8 cellular contexts compared by ENCODE assay signal in genomic region chr18:75207298-75208054, GRCh38. TPM values are rescaled to one million over a fixed set of nuclear protein-coding genes. Genes with fewer than 3 reads are reported as not detected.
DNase-seq lines count a peak whose midpoint lies in the region; ATAC-seq, FAIRE-seq and TF ChIP-seq lines count a peak whose summit lies in the region.

No MANE protein-coding gene starts in this region.

- CTCF ChIA-PET in Caco-2 (lab: Charles Lee) = no interaction called here

- ATAC-seq in pancreas = peak in 2 of 4 donors; percentile 1
- ATAC-seq in HG02759 (IDR thresholded peaks at IDR 0.05; ENCODE audit: unreplicated experiment) = no peak
- ATAC-seq in left lobe of liver = no peak

- no TSS peak for BruUV-seq in Caco-2 (replicated peaks; lab: Mats Ljungman, UMichigan)

- H3K27ac ChIP-seq in esophagus muscularis mucosa (replicated peaks in 1 of 4) (peak overlapping the region; percentile 97 to 100 (median 98)), pancreas (peak overlapping the region; percentile 94 to 98 (median 97))

- FAIRE-seq in pancreas (lab: Jason Lieb, UNC) = no peak

- H3K27me3 ChIP-seq in Caco-2 (replicated peaks; ENCODE audit: control insufficient read depth, insufficient read depth, low read length) = no peaks in the 10 kb centered on the region
- H3K27me3 ChIP-seq in H7 (ENCODE audit: control insufficient read depth, insufficient read depth, low read length) = peaks cover 69% of the 10 kb centered on the region
- no peaks in the 10 kb centered on the region for H3K27me3 ChIP-seq in esophagus muscularis mucosa
- H3K27me3 ChIP-seq in pancreas = no peaks in the 10 kb centered on the region

- H3K36me3 ChIP-seq in Caco-2 (ENCODE audit: control insufficient read depth, insufficient read depth, low read length) (no peaks in the 10 kb centered on the region), H7 (replicated peaks; ENCODE audit: control insufficient read depth, insufficient read depth, low read length) (no peaks in the 10 kb centered on the region), esophagus muscularis mucosa (no peaks in the 10 kb centered on the region), pancreas (no peaks in the 10 kb centered on the region)

- no peaks in the 10 kb centered on the region for H3K4me1 Mint-ChIP-seq in Caco-2 (ENCODE audit: low read depth, unreplicated experiment)
- H3K4me1 Mint-ChIP-seq in T-helper 1 cell treated with Interleukin-12 subunit alpha and Interleukin-12 subunit beta and Interleukin-4 antibody, amounts not matched to agents 30 μg/mL and 1 μg/mL, for 36 hours (ENCODE audit: low read depth) = peaks cover 33% of the 10 kb centered on the region

- intact Hi-C loops in Caco-2 (cut with micrococcal nuclease; ENCODE audit: unreplicated experiment) = no loop called here
- intact Hi-C loops in esophagus muscularis mucosa (cut with DNase I) = loop anchor here (10.0 kb wide), 1 partner anchor 267 kb away; no protein-coding TSS in a partner anchor
- intact Hi-C loops in pancreas (cut with DNase I) = no loop called here

- DNase-seq in Caco-2 (no peak), H7 (no peak), esophagus muscularis mucosa (ENCODE audit: extremely low spot score) (peak; percentile 90), pancreas (no peak), OCI-M2 (lab: John Stamatoyannopoulos, UW; ENCODE audit: unreplicated experiment) (no peak), left lobe of liver (ENCODE audit: low spot score) (no peak)

- H3K4me1 ChIP-seq in Caco-2 = no peaks in the 10 kb centered on the region
- peaks cover 45 to 67% (median 63%) of the 10 kb centered on the region in 4 donors for H3K4me1 ChIP-seq in esophagus muscularis mucosa
- peaks cover 17 to 43% (median 17%) of the 10 kb centered on the region in 3 donors for H3K4me1 ChIP-seq in pancreas

- H3K36me3 Mint-ChIP-seq in Caco-2 (ENCODE audit: insufficient read depth, unreplicated experiment) = peaks cover 16% of the 10 kb centered on the region
- H3K36me3 Mint-ChIP-seq in T-helper 1 cell treated with Interleukin-12 subunit alpha and Interleukin-12 subunit beta and Interleukin-4 antibody, amounts not matched to agents 30 μg/mL and 1 μg/mL, for 36 hours (ENCODE audit: low read depth) = peaks cover 25% of the 10 kb centered on the region

- H3K4me3 ChIP-seq in Caco-2 (ENCODE audit: low read depth, low read length) (peak overlapping the region; percentile 64), H7 (ENCODE audit: insufficient read depth, low read depth, low read length) (peak overlapping the region; percentile 80), esophagus muscularis mucosa (peak overlapping the region; percentile 96 to 99 (median 97)), pancreas (peak overlapping the region; percentile 72 to 95 (median 91))

- H3K27ac Mint-ChIP-seq in Caco-2 (ENCODE audit: unreplicated experiment) = no peak overlapping the region
- H3K27ac Mint-ChIP-seq in T-helper 1 cell treated with Interleukin-12 subunit alpha and Interleukin-12 subunit beta and Interleukin-4 antibody, amounts not matched to agents 30 μg/mL and 1 μg/mL, for 36 hours = peak overlapping the region; percentile 90

- POLR2A ChIA-PET in Caco-2 (lab: Charles Lee) = interaction anchor here (0.6 kb wide), 1 partner anchor 55 kb away, joined by 3 read pairs; no protein-coding TSS in a partner anchor

- peak overlapping the region; percentile 82 for H3K4me3 Mint-ChIP-seq in Caco-2 (ENCODE audit: unreplicated experiment)
- H3K4me3 Mint-ChIP-seq in T-helper 1 cell treated with Interleukin-12 subunit alpha and Interleukin-12 subunit beta and Interleukin-4 antibody, amounts not matched to agents 30 μg/mL and 1 μg/mL, for 36 hours = peak overlapping the region; percentile 95

- H3K9me3 ChIP-seq in Caco-2 = no peaks in the 10 kb centered on the region
- no peaks in the 10 kb centered on the region for H3K9me3 ChIP-seq in esophagus muscularis mucosa
- H3K9me3 ChIP-seq in pancreas = no peaks in the 10 kb centered on the region

- H3K9me3 Mint-ChIP-seq in Caco-2 (ENCODE audit: unreplicated experiment) = no peaks in the 10 kb centered on the region
- H3K9me3 Mint-ChIP-seq in T-helper 1 cell treated with Interleukin-12 subunit alpha and Interleukin-12 subunit beta and Interleukin-4 antibody, amounts not matched to agents 30 μg/mL and 1 μg/mL, for 36 hours = no peaks in the 10 kb centered on the region

- TF ChIP-seq EP300 in esophagus muscularis mucosa (IDR thresholded peaks at IDR 0.05) = peak; percentile 7

- TF ChIP-seq POLR2A in esophagus muscularis mucosa (IDR thresholded peaks at IDR 0.05; ENCODE audit: low read depth) = no peak

- TF ChIP-seq CTCF in Caco-2 (IDR thresholded peaks at IDR 0.05; ENCODE audit: insufficient read depth in 1 of 2, low read depth in 1 of 2, low read length in 1 of 2, severe bottlenecking in 1 of 2, unreplicated experiment in 1 of 2) = no peak
- no peak for TF ChIP-seq CTCF in esophagus muscularis mucosa (IDR thresholded peaks at IDR 0.05)
- no peak for TF ChIP-seq CTCF in pancreas (IDR thresholded peaks at IDR 0.05)

- WGBS in esophagus muscularis mucosa = 12% methylated on average over 16 of the region's 18 CpGs
- 2 to 7% methylated on average over 18 of the region's 18 CpGs for WGBS in pancreas, 2 donors

- no peaks in the 10 kb centered on the region for H3K27me3 Mint-ChIP-seq in Caco-2 (ENCODE audit: insufficient read depth, unreplicated experiment)
- peaks cover 41% of the 10 kb centered on the region for H3K27me3 Mint-ChIP-seq in T-helper 1 cell treated with Interleukin-12 subunit alpha and Interleukin-12 subunit beta and Interleukin-4 antibody, amounts not matched to agents 30 μg/mL and 1 μg/mL, for 36 hours (ENCODE audit: low read depth)

RNA-seq across cellular contexts. Expression of gene PTGR3, which starts 1.5 kb away (rescaled TPM):
- total RNA-seq in Caco-2 (2022) (9.3 and 9.6 TPM in 2 replicates), esophagus muscularis mucosa (10 to 100 TPM in 3 of 4 donors, 1 to 10 TPM in 1; 9.6 to 27.5 (median 20.1) TPM), pancreas (10 to 100 TPM; 15.7 to 23.0 (median 18.8) TPM), left lobe of liver (25.4 TPM)
- 16.1 and 18.1 TPM in 2 replicates for total RNA-seq in H7 (2014; rRNA removed; shearing (Covaris generic))
- 10 to 100 TPM in 1 of 2 donors, 1 to 10 TPM in 1; 7.2 to 10.9 TPM for polyA plus RNA-seq in pancreas

RNA-seq across cellular contexts. Expression of gene TSHZ1, which starts 3.1 kb away (rescaled TPM):
- total RNA-seq in Caco-2 (2022) (3.4 and 4.4 TPM in 2 replicates), esophagus muscularis mucosa (10 to 100 TPM; 17.9 to 41.7 (median 32.2) TPM), pancreas (10 to 100 TPM in 2 of 6 donors, 1 to 10 TPM in 4; 6.3 to 13.6 (median 8.1) TPM), left lobe of liver (12.1 TPM)
- total RNA-seq in H7 (2014; rRNA removed; shearing (Covaris generic)) = 4.6 and 8.2 TPM in 2 replicates
- polyA plus RNA-seq in pancreas = 1 to 10 TPM; 4.7 to 8.0 TPM
